8 cellular contexts compared by ENCODE assay signal in genomic region chr17:75904749-75905521, GRCh38. TPM values are rescaled to one million over a fixed set of nuclear protein-coding genes. Genes with fewer than 3 reads are reported as not detected.
DNase-seq lines count a peak whose midpoint lies in the region; ATAC-seq and TF ChIP-seq lines count a peak whose summit lies in the region.

Gene MRPL38 (minus strand): TSS chr17:75904884. CDS start chr17:75904875, 9 bp downstream.

- H3K4me3 ChIP-seq in GM12875 (ENCODE audit: low read depth, low read length) (peak within 1 kb of the TSS; percentile 88), heart left ventricle (peak within 1 kb of the TSS; percentile 62 to 95 (median 90)), upper lobe of right lung (peak within 1 kb of the TSS; percentile 94)

- H3K27ac ChIP-seq in adipose tissue (ENCODE audit: low read depth, low read length), result peak within 1 kb of the TSS; percentile 69
- H3K27ac ChIP-seq in heart left ventricle, result peak within 1 kb of the TSS; percentile 82 to 96 (median 92)
- peak within 1 kb of the TSS; percentile 94 for H3K27ac ChIP-seq in upper lobe of right lung

- peak in 1 of 2 donors; percentile 79 for TF ChIP-seq POLR2A in heart left ventricle (IDR thresholded peaks at IDR 0.05)

- DNase-seq in NCI-H1436 (lab: John Stamatoyannopoulos, UW) (peak; percentile 98), T follicular helper cell (ENCODE audit: low read depth) (peak; percentile 81), heart left ventricle (peak; percentile 91 to 96 (median 94)), posterior vena cava (ENCODE audit: low spot score) (peak; percentile 96), upper lobe of right lung (peak; percentile 98)

- H3K27me3 ChIP-seq in heart left ventricle, result no peaks in the 10 kb centered on the region
- no peaks in the 10 kb centered on the region for H3K27me3 ChIP-seq in upper lobe of right lung

- intact Hi-C loops in heart left ventricle (cut with DNase I) (loop anchor here in 8 of 10 donors (1.0 to 10.0 kb wide), 6 partner anchors 37 to 370 kb away; partner anchors contain the start of genes ACOX1 (in 2 of the 8), TEN1 (in 2 of the 8), FBF1 (in 1 of the 8) and WBP2 (in 1 of the 8)), posterior vena cava (cut with DNase I) (loop anchor here (5.0 kb wide), 1 partner anchor 102 kb away; no protein-coding TSS in a partner anchor), upper lobe of right lung (cut with DNase I) (loop anchor here (5.0 kb wide), 1 partner anchor 102 kb away; no protein-coding TSS in a partner anchor)

- H3K4me1 ChIP-seq in heart left ventricle (peaks cover 0 to 32% (median 11%) of the 10 kb centered on the region in 12 donors), upper lobe of right lung (peaks cover 18% of the 10 kb centered on the region)

- WGBS in adipose tissue, 3 donors, result 2 to 3% (median 3%) methylated on average over 58 to 67 of the region's 69 CpGs
- WGBS in heart left ventricle, 4 donors, result 3 to 17% (median 5%) methylated on average over 11 to 68 of the region's 69 CpGs

- H3K9me3 ChIP-seq in heart left ventricle (no peaks in the 10 kb centered on the region), upper lobe of right lung (no peaks in the 10 kb centered on the region)

- ATAC-seq in HG02798 (IDR thresholded peaks at IDR 0.05; ENCODE audit: poor library complexity, unreplicated experiment) (peak; percentile 96), heart left ventricle (peak; percentile 91 to 96 (median 94)), upper lobe of right lung (peak; percentile 95)

- H3K36me3 ChIP-seq in heart left ventricle (peaks cover 0 to 36% (median 31%) of the 10 kb centered on the region in 9 donors), upper lobe of right lung (peaks cover 30% of the 10 kb centered on the region)

- peak; percentile 94 for TF ChIP-seq CTCF in GM12875 (IDR thresholded peaks at IDR 0.05; ENCODE audit: borderline replicate concordance, insufficient read depth, low read depth, low read length)
- peak in 11 of 12 donors; percentile 96 to 100 (median 99) for TF ChIP-seq CTCF in heart left ventricle (IDR thresholded peaks at IDR 0.05)
- TF ChIP-seq CTCF in upper lobe of right lung (IDR thresholded peaks at IDR 0.05), result peak; percentile 97

RNA-seq across cellular contexts. Expression of gene MRPL38, which starts in this region (rescaled TPM):
- 10 to 100 TPM; 43.1 to 74.8 (median 48.1) TPM for polyA plus RNA-seq in adipose tissue
- 100 to 1,000 TPM in 5 of 9 donors, 10 to 100 TPM in 4; 54.8 to 126 (median 106) TPM for total RNA-seq in heart left ventricle
- polyA plus RNA-seq in heart left ventricle, result 100 to 1,000 TPM in 1 of 2 donors, 10 to 100 TPM in 1; 79.7 to 111 TPM
- 10 to 100 TPM; 49.3 to 55.5 TPM for total RNA-seq in posterior vena cava
- total RNA-seq in upper lobe of right lung, result 85.5 TPM

Comparison
In these comparisons a context has a peak if more than half of its experiments do, and no peak if none do; other contexts are left out.
1. Peak in every context shown above with its lines: DNase-seq, ATAC-seq, H3K4me3 ChIP-seq and H3K27ac ChIP-seq.